In the genomic region with DNA sequence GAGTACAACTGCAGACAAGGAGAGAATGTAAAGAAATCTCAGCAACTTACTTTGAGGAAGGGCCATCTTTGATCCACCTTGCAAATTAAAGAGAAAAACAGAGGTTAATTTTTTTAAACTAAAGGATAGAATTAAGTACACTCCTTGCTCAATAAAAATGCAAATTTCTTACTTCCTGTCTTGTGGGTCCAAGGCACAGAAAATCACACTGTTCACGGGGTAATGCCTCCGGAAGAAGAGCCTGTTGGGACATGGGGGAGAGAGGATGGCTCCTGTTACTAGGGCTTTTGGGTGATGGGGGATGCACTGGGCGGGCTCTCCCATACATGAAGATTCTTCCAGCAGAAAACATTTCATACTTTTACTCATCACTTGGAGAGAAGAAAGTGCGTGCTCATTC, we compare ENCODE assay signal across 11 cellular contexts.
A peak's percentile ranks its signal among the peaks of the same experiment; 100 is the strongest.
DNase-seq lines count a peak whose midpoint lies in the region; ATAC-seq and TF ChIP-seq lines count a peak whose summit lies in the region.
"Had no signal": no experiment of that assay in that cellular context is flagged by ENCODE, and none has a peak within 500 bp of the region (broad histone marks: within the 10 kb centered on the region; RNA-seq: fewer than 3 reads in every experiment).

No MANE protein-coding gene starts in this region.

- no peak overlapping the region for H2AFZ ChIP-seq in OCI-LY1 (ENCODE audit: low read length)

- intact Hi-C loops in Right ventricle myocardium superior (cut with DNase I): loop anchor here (10.0 kb wide), 1 partner anchor 125 kb away; no protein-coding TSS in a partner anchor

- no peaks in the 10 kb centered on the region for H3K36me3 ChIP-seq in DOHH2 (ENCODE audit: control insufficient read depth, low read length)
- peaks cover 85% of the 10 kb centered on the region for H3K36me3 ChIP-seq in OCI-LY1 (ENCODE audit: insufficient read depth, low read length)

- no peak for ATAC-seq in Right ventricle myocardium superior (ENCODE audit: poor library complexity)
- ATAC-seq: A549 had no signal

- peaks cover 76% of the 10 kb centered on the region for H3K36me3 Mint-ChIP-seq in mesothelial cell of epicardium

- H3K9ac ChIP-seq in OCI-LY1 (ENCODE audit: low read length): no peak overlapping the region

- no peaks in the 10 kb centered on the region for H3K79me2 ChIP-seq in DOHH2 (ENCODE audit: control insufficient read depth, low read length)
- H3K79me2 ChIP-seq in OCI-LY1 (ENCODE audit: insufficient read depth, low read length): no peaks in the 10 kb centered on the region

- H3K27ac ChIP-seq in DOHH2 (ENCODE audit: low read depth, low read length) (no peak overlapping the region), OCI-LY1 (ENCODE audit: low read depth, low read length, poor library complexity, severe bottlenecking) (peak overlapping the region; percentile 2)
- H3K27ac ChIP-seq: A549 had no signal

- H3K4me2 ChIP-seq in DOHH2 (ENCODE audit: low read length) (peak overlapping the region; percentile 32), OCI-LY1 (ENCODE audit: low read length) (no peak overlapping the region)
- H3K4me2 ChIP-seq: A549 had no signal

- H3K27me3 Mint-ChIP-seq in mesothelial cell of epicardium (ENCODE audit: low read depth): no peaks in the 10 kb centered on the region
- H3K27me3 Mint-ChIP-seq: CD4-positive, alpha-beta T cell had no signal

- H3K4me1 Mint-ChIP-seq in mesothelial cell of epicardium: no peaks in the 10 kb centered on the region

- 0 out of 2 replicates have a peak, but pooled peaks cover 4% of the 10 kb centered on the region for H3K9me3 ChIP-seq in DOHH2 (ENCODE audit: control insufficient read depth, insufficient read depth, low read length)
- no peaks in the 10 kb centered on the region for H3K9me3 ChIP-seq in OCI-LY1 (ENCODE audit: low read length)
- H3K9me3 ChIP-seq: A549 had no signal

- H3K9me2 ChIP-seq in DOHH2 (replicated peaks; ENCODE audit: control insufficient read depth, low read length) (no peaks in the 10 kb centered on the region), OCI-LY1 (ENCODE audit: low read depth, low read length) (no peaks in the 10 kb centered on the region)

- H3K9me3 Mint-ChIP-seq in mesothelial cell of epicardium: peaks cover under 1% of the 10 kb centered on the region
- H3K9me3 Mint-ChIP-seq: CD4-positive, alpha-beta T cell had no signal

- peaks cover 15% of the 10 kb centered on the region for H3K4me1 ChIP-seq in DOHH2 (ENCODE audit: control insufficient read depth, low read length)
- H3K4me1 ChIP-seq in OCI-LY1 (ENCODE audit: insufficient read depth, low read length, severe bottlenecking): peaks cover 15% of the 10 kb centered on the region

- H3F3A ChIP-seq in DOHH2 (ENCODE audit: control insufficient read depth, insufficient read depth): no peaks in the 10 kb centered on the region
- H3F3A ChIP-seq in OCI-LY1 (ENCODE audit: insufficient read depth, low read length): no peaks in the 10 kb centered on the region

- H3K27me3 ChIP-seq in DOHH2 (ENCODE audit: control insufficient read depth, low read length) (no peaks in the 10 kb centered on the region), OCI-LY1 (ENCODE audit: insufficient read depth, low read length) (no peaks in the 10 kb centered on the region)

- peak overlapping the region; percentile 17 for H3K27ac Mint-ChIP-seq in mesothelial cell of epicardium
- H3K27ac Mint-ChIP-seq: CD4-positive, alpha-beta T cell had no signal

- H4K20me1 ChIP-seq in DOHH2 (ENCODE audit: control insufficient read depth, insufficient read depth, low read depth, low read length) (no peaks in the 10 kb centered on the region), OCI-LY1 (ENCODE audit: insufficient read depth, low read length) (no peaks in the 10 kb centered on the region)

- no peak overlapping the region for H3K4me3 Mint-ChIP-seq in mesothelial cell of epicardium
- H3K4me3 Mint-ChIP-seq: CD4-positive, alpha-beta T cell had no signal

- TF ChIP-seq CTCF in DOHH2 (IDR thresholded peaks at IDR 0.05; ENCODE audit: low read depth, low read length, poor library complexity, severe bottlenecking) (no peak), OCI-LY1 (IDR thresholded peaks at IDR 0.05; ENCODE audit: low read length) (no peak), mesothelial cell of epicardium (IDR thresholded peaks at IDR 0.05; ENCODE audit: unreplicated experiment) (no peak)

- no peak overlapping the region for H3K4me3 ChIP-seq in DOHH2 (ENCODE audit: low read length)
- H3K4me3 ChIP-seq in OCI-LY1 (ENCODE audit: low read depth, low read length, poor library complexity, severe bottlenecking): no peak overlapping the region
- H3K4me3 ChIP-seq: A549 had no signal

- no peak for DNase-seq in mesothelial cell of epicardium (ENCODE audit: low spot score in 2 of 2, unreplicated experiment in 2 of 2)
- DNase-seq in DMS53 (lab: John Stamatoyannopoulos, UW): no peak
- DNase-seq in SKM-1 (lab: John Stamatoyannopoulos, UW; ENCODE audit: unreplicated experiment): no peak
- DNase-seq in Right ventricle myocardium superior: no peak
- DNase-seq: CD4-positive, alpha-beta T cell; DMS79 treated with DMSO at 0.1 percent for 48 hours; GDM1; KBM-7 had no signal
